Comparison of ENCODE assay signal across 8 cellular contexts in genomic region chr4:85250852-85251251, GRCh38.
"Had no signal": no experiment of that assay in that cellular context is flagged by ENCODE, and none has a peak within 500 bp of the region (broad histone marks: within the 10 kb centered on the region; RNA-seq: fewer than 3 reads in every experiment).

No MANE protein-coding gene starts in this region.

- DNase-seq: H9, HCEC 1CT, KG1 had no signal

- H3K4me1 Mint-ChIP-seq: GM23338, IgD-negative memory B cell had no signal

- H3K27ac ChIP-seq: HL-60 had no signal

- H3K36me3 Mint-ChIP-seq: IgD-negative memory B cell had no signal

- H3K4me3 Mint-ChIP-seq: GM23338, H9, IgD-negative memory B cell had no signal

- H3K4me2 ChIP-seq: GM23338 had no signal

- ATAC-seq: GM23338 had no signal

- H3K27me3 Mint-ChIP-seq: IgD-negative memory B cell had no signal

- H3K27ac Mint-ChIP-seq: GM23338, H9, IgD-negative memory B cell had no signal

- H3K4me3 ChIP-seq: GM23338 had no signal

- FAIRE-seq: H1, H54 had no signal

- H2AFZ ChIP-seq: GM23338 had no signal
